ENCODE assay signal across 1 cellular context in the genomic region with DNA sequence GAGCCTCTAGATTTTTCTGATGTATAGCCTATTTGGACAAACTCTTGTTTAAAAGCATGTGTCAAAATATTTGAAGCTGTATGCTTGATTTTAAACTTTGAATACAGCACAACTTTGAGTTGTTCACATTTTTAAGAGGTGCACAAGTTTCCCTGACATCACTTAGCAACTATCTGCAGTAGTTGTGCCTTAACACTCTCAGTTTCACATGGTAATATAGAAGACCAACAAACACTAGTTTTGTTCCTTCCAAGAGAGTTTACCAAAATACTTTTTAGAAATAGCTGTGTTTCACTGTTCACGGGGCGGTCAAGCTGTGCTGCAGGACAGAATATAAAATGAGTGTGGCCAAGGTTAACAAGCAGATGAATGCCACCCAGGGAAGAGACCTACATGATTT. TPM values are rescaled to one million over a fixed set of nuclear protein-coding genes. Genes with fewer than 3 reads are reported as not detected.
"Had no signal": no experiment of that assay in that cellular context is flagged by ENCODE, and none has a peak within 500 bp of the region (broad histone marks: within the 10 kb centered on the region; RNA-seq: fewer than 3 reads in every experiment).

No MANE protein-coding gene starts in this region.

RNA-seq across cellular contexts. Expression of a gene that starts 42.5 kb away (rescaled TPM):
- total RNA-seq: RPMI7951 had no signal
